ENCODE assay signal across 11 cellular contexts in genomic region chr12:52924764-52925716, GRCh38. TPM values are rescaled to one million over a fixed set of nuclear protein-coding genes. Genes with fewer than 3 reads are reported as not detected.
A peak's percentile ranks its signal among the peaks of the same experiment; 100 is the strongest.
DNase-seq lines count a peak whose midpoint lies in the region; FAIRE-seq and TF ChIP-seq lines count a peak whose summit lies in the region.
"Had no signal": no experiment of that assay in that cellular context is flagged by ENCODE, and none has a peak within 500 bp of the region (broad histone marks: within the 10 kb centered on the region; RNA-seq: fewer than 3 reads in every experiment).

No MANE protein-coding gene starts in this region.

- no peaks in the 10 kb centered on the region for H3K36me3 ChIP-seq in HUES6 (ENCODE audit: control insufficient read depth, insufficient read depth, low read length)
- no peaks in the 10 kb centered on the region for H3K36me3 ChIP-seq in bronchial epithelial cell (ENCODE audit: control insufficient read depth, insufficient read depth, low read length)
- H3K36me3 ChIP-seq in mesenchymal stem cell (ENCODE audit: control insufficient read depth in 1 of 2, insufficient read depth in 2 of 2, low read depth in 1 of 2, low read length in 2 of 2) = no peaks in the 10 kb centered on the region
- H3K36me3 ChIP-seq: ovary had no signal

- H3K4me1 ChIP-seq in HUES6 (ENCODE audit: control insufficient read depth, insufficient read depth, low read length) (peaks cover 54% of the 10 kb centered on the region), mesenchymal stem cell (ENCODE audit: control insufficient read depth, insufficient read depth, low read depth, low read length) (peaks cover 29% of the 10 kb centered on the region)

- peak overlapping the region; percentile 99 for H2BK120ac ChIP-seq in mesenchymal stem cell (ENCODE audit: low read depth, low read length)

- H3K27ac ChIP-seq in HUES6 (ENCODE audit: low read depth, low read length) (peak overlapping the region; percentile 85; the same call in 1 of the 2 replicates), mesenchymal stem cell (ENCODE audit: low read length, poor library complexity, severe bottlenecking) (peak overlapping the region; percentile 88)
- H3K27ac ChIP-seq: HL-60, ovary had no signal

- peak; percentile 64 for DNase-seq in AG09309 (ENCODE audit: low read depth)
- peak; percentile 72 for DNase-seq in bronchial epithelial cell (ENCODE audit: low read depth)
- peak; percentile 91 for DNase-seq in mesenchymal stem cell
- no peak for DNase-seq in cerebellum (ENCODE audit: low spot score)
- no peak for DNase-seq in DMS79 treated with DMSO at 0.1 percent for 48 hours (lab: John Stamatoyannopoulos, UW)
- no peak for DNase-seq in SIG-M5 (lab: John Stamatoyannopoulos, UW)
- DNase-seq in superior temporal gyrus (ENCODE audit: extremely low spot score) = no peak
- DNase-seq: DND-41, ovary had no signal

- H2BK12ac ChIP-seq in mesenchymal stem cell (ENCODE audit: low read length in 2 of 2) = peak overlapping the region; percentile 99 to 100

- H2BK15ac ChIP-seq in mesenchymal stem cell (ENCODE audit: low read depth, poor library complexity, severe bottlenecking) = peak overlapping the region; percentile 21

- H3K14ac ChIP-seq in mesenchymal stem cell (ENCODE audit: low read length in 2 of 2) = no peak overlapping the region

- TF ChIP-seq CTCF in AG09309 (IDR thresholded peaks at IDR 0.05; ENCODE audit: control insufficient read depth, insufficient read depth, low read depth, low read length, missing control alignments) = no peak
- TF ChIP-seq CTCF in bronchial epithelial cell (IDR thresholded peaks at IDR 0.05; ENCODE audit: insufficient read depth, low read length, severe bottlenecking) = no peak

- H3K9me3 ChIP-seq in HUES6 (ENCODE audit: control insufficient read depth, insufficient read depth, low read depth, low read length) (no peaks in the 10 kb centered on the region), mesenchymal stem cell (ENCODE audit: control insufficient read depth, low read length) (no peaks in the 10 kb centered on the region)
- H3K9me3 ChIP-seq: ovary had no signal

- no peak for FAIRE-seq in bronchial epithelial cell (lab: Jason Lieb, UNC)

- H2AK5ac ChIP-seq in mesenchymal stem cell (ENCODE audit: low read length, severe bottlenecking) = peak overlapping the region; percentile 100

- H4K91ac ChIP-seq in mesenchymal stem cell (ENCODE audit: low read length) = peak overlapping the region; percentile 99

- H4K8ac ChIP-seq in mesenchymal stem cell (ENCODE audit: low read length) = peak overlapping the region; percentile 96

- peak overlapping the region; percentile 80 for H2BK5ac ChIP-seq in mesenchymal stem cell (ENCODE audit: low read depth, low read length, poor library complexity, severe bottlenecking)

- peaks cover 6% of the 10 kb centered on the region for H3K79me1 ChIP-seq in mesenchymal stem cell (replicated peaks; ENCODE audit: low read length, poor library complexity, severe bottlenecking)

- peak overlapping the region; percentile 90 to 97 for H3K4ac ChIP-seq in mesenchymal stem cell (ENCODE audit: low read depth in 1 of 2, low read length in 2 of 2)

- 17% methylated on average over 8 of the region's 11 CpGs for WGBS in mesenchymal stem cell

- H2AFZ ChIP-seq in mesenchymal stem cell (ENCODE audit: low read depth, low read length) = no peak overlapping the region

- H3K4me3 ChIP-seq in AG09309 (ENCODE audit: control insufficient read depth, low read depth, low read length) (no peak overlapping the region), HUES6 (ENCODE audit: low read depth, low read length) (peak overlapping the region; percentile 3; the same call in 1 of the 2 replicates), bronchial epithelial cell (ENCODE audit: low read depth, low read length) (no peak overlapping the region), mesenchymal stem cell (ENCODE audit: insufficient read depth in 1 of 2, low read depth in 1 of 2, low read length in 2 of 2) (no peak overlapping the region)
- H3K4me3 ChIP-seq: ovary had no signal

- H3K9ac ChIP-seq in HUES6 (ENCODE audit: low read length) (peak overlapping the region; percentile 77), mesenchymal stem cell (ENCODE audit: low read length) (no peak overlapping the region)

- no peak overlapping the region for H3K23ac ChIP-seq in mesenchymal stem cell (ENCODE audit: low read length in 2 of 2)

- no peaks in the 10 kb centered on the region for H3K27me3 ChIP-seq in HUES6 (ENCODE audit: control insufficient read depth, insufficient read depth, low read length)
- peaks cover 2% of the 10 kb centered on the region for H3K27me3 ChIP-seq in bronchial epithelial cell (ENCODE audit: control insufficient read depth, insufficient read depth, low read length)
- H3K27me3 ChIP-seq in mesenchymal stem cell (ENCODE audit: control insufficient read depth in 1 of 2, insufficient read depth in 1 of 2, low read length in 2 of 2) = peaks cover 0 to 13% of the 10 kb centered on the region in 2 experiments
- H3K27me3 ChIP-seq: ovary had no signal

- peak overlapping the region; percentile 31 to 94 for H3K18ac ChIP-seq in mesenchymal stem cell (ENCODE audit: low read depth in 1 of 2, low read length in 2 of 2)

- H3K4me2 ChIP-seq in mesenchymal stem cell (ENCODE audit: low read length, poor library complexity, severe bottlenecking) = peak overlapping the region; percentile 2

RNA-seq across cellular contexts. Expression of gene KRT8, which starts 20.2 kb away (rescaled TPM):
- 146 and 309 TPM in 2 replicates for total RNA-seq in bronchial epithelial cell
- 1,135 TPM for polyA plus RNA-seq in mesenchymal stem cell (2013, experiment 1 of 2)
- polyA plus RNA-seq in mesenchymal stem cell (2013, experiment 2 of 2) = 1,108 TPM
- 1.9 TPM for total RNA-seq in cerebellum

RNA-seq across cellular contexts. Expression of gene KRT18, which starts 23.9 kb away (rescaled TPM):
- total RNA-seq in bronchial epithelial cell = 387 and 526 TPM in 2 replicates
- 831 TPM for polyA plus RNA-seq in mesenchymal stem cell (2013, experiment 1 of 2)
- 807 TPM for polyA plus RNA-seq in mesenchymal stem cell (2013, experiment 2 of 2)
- total RNA-seq in cerebellum = 2.9 TPM

Comparison
In these comparisons a context has a peak if more than half of its experiments do, and no peak if none do; other contexts are left out.
1. DNase-seq: peak in AG09309 (single experiment), bronchial epithelial cell (single experiment) and mesenchymal stem cell (single experiment); none in cerebellum (single experiment), DMS79 treated with DMSO at 0.1 percent for 48 hours (single experiment), SIG-M5 (single experiment) and superior temporal gyrus (single experiment).
2. RNA of gene KRT8, which starts 20.2 kb away (total RNA-seq): 146 to 309 TPM in bronchial epithelial cell; 1.9 TPM in cerebellum (single experiment); every median in the first group is over 10 times any median in the second.
3. RNA of gene KRT18, which starts 23.9 kb away (total RNA-seq): 387 to 526 TPM in bronchial epithelial cell; 2.9 TPM in cerebellum (single experiment); every median in the first group is over 10 times any median in the second.